Comparison of ENCODE assay signal across 1 cellular context in the genomic region with DNA sequence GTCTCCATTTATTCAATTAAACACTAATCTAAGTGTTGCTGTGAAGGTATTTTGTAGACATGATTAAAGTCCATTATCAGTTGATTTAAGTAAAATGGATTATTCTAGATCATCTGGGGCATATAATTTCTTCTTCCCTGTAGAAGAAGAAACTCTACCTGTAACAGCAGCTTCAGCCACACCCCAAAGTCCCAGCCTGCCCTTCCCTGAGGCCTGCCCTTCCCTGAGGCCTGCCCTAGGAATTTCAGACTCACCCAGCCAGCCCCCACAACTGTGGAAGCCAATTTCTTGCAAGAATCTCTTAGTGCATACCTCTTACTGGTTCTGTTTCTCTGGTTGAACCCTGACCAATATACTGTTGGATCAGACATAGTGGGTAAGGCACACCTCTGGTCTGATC.
TF ChIP-seq lines count a peak whose summit lies in the region.

No MANE protein-coding gene starts in this region.

TF ChIP-seq in IMR-90, 13 proteins besides CTCF, POLR2A, EP300 and RAD21:
- TF ChIP-seq, protein P1, sequence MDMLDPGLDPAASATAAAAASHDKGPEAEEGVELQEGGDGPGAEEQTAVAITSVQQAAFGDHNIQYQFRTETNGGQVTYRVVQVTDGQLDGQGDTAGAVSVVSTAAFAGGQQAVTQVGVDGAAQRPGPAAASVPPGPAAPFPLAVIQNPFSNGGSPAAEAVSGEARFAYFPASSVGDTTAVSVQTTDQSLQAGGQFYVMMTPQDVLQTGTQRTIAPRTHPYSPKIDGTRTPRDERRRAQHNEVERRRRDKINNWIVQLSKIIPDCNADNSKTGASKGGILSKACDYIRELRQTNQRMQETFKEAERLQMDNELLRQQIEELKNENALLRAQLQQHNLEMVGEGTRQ (IDR thresholded peaks at IDR 0.05; ENCODE audit: low read depth, low read length): no peak
- TF ChIP-seq, protein P2, sequence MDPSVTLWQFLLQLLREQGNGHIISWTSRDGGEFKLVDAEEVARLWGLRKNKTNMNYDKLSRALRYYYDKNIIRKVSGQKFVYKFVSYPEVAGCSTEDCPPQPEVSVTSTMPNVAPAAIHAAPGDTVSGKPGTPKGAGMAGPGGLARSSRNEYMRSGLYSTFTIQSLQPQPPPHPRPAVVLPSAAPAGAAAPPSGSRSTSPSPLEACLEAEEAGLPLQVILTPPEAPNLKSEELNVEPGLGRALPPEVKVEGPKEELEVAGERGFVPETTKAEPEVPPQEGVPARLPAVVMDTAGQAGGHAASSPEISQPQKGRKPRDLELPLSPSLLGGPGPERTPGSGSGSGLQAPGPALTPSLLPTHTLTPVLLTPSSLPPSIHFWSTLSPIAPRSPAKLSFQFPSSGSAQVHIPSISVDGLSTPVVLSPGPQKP (IDR thresholded peaks at IDR 0.05; ENCODE audit: borderline replicate concordance, low read depth, low read length): no peak
- TF ChIP-seq BHLHE40 (IDR thresholded peaks at IDR 0.05; ENCODE audit: low read depth, low read length) (no peak), RCOR1 (IDR thresholded peaks at IDR 0.05; ENCODE audit: insufficient replicate concordance, low read length) (no peak), MXI1 (IDR thresholded peaks at IDR 0.05; ENCODE audit: borderline replicate concordance, low read depth, low read length) (no peak)
